Comparison of ENCODE assay signal across 14 cellular contexts in genomic region chr16:84557504-84557903, GRCh38. TPM values are rescaled to one million over a fixed set of nuclear protein-coding genes. Genes with fewer than 3 reads are reported as not detected.
A peak's percentile ranks its signal among the peaks of the same experiment; 100 is the strongest.
DNase-seq lines count a peak whose midpoint lies in the region; ATAC-seq, FAIRE-seq and TF ChIP-seq lines count a peak whose summit lies in the region.
"Had no signal": no experiment of that assay in that cellular context is flagged by ENCODE, and none has a peak within 500 bp of the region (broad histone marks: within the 10 kb centered on the region; RNA-seq: fewer than 3 reads in every experiment).

No MANE protein-coding gene starts in this region.

- H3K27me3 Mint-ChIP-seq in Caco-2 (ENCODE audit: insufficient read depth, unreplicated experiment), result no peaks in the 10 kb centered on the region

- H3K56ac ChIP-seq in H1 (replicated peaks; ENCODE audit: insufficient read length, low read depth, low read length), result no peak overlapping the region

- H2AK5ac ChIP-seq in H1 (ENCODE audit: low read depth, low read length), result no peak overlapping the region

- BruUV-seq in Caco-2 (replicated peaks; lab: Mats Ljungman, UMichigan), result no TSS peak

- H3K9me3 ChIP-seq in Caco-2, result no peaks in the 10 kb centered on the region
- H3K9me3 ChIP-seq in OCI-LY3 (ENCODE audit: insufficient read depth, low read length), result no peaks in the 10 kb centered on the region
- H3K9me3 ChIP-seq in H1 (ENCODE audit: insufficient read depth in 2 of 2, low read depth in 1 of 2, low read length in 1 of 2), result no peaks in the 10 kb centered on the region

- no peak overlapping the region for H2AFZ ChIP-seq in OCI-LY3 (ENCODE audit: low read depth, low read length)
- no peak overlapping the region for H2AFZ ChIP-seq in H1 (ENCODE audit: low read length)

- H3K36me3 ChIP-seq in Caco-2 (ENCODE audit: control insufficient read depth, insufficient read depth, low read length) (no peaks in the 10 kb centered on the region), OCI-LY3 (replicated peaks; ENCODE audit: low read depth, low read length) (peaks cover 12% of the 10 kb centered on the region), H1 (ENCODE audit: control insufficient read depth in 2 of 4, insufficient read depth in 4 of 4, low read length in 3 of 4) (no peaks in the 10 kb centered on the region)

- H3K4me1 ChIP-seq in Caco-2 (peaks cover 68% of the 10 kb centered on the region), OCI-LY3 (ENCODE audit: low read length) (peaks cover 31% of the 10 kb centered on the region), H1 (replicated peaks in 1 of 4; ENCODE audit: control insufficient read depth in 3 of 4, insufficient read depth in 4 of 4, low read length in 3 of 4) (peaks cover 11 to 33% (median 21%) of the 10 kb centered on the region in 4 experiments)

- POLR2A ChIA-PET in Caco-2 (lab: Charles Lee) (interaction anchor here (0.6 kb wide), 1 partner anchor 25 kb away, joined by 4 read pairs; no protein-coding TSS in a partner anchor), H1 (lab: Charles Lee; ENCODE audit: partially characterized antibody) (interaction anchor here (0.9 to 2.4 kb wide), 7 partner anchors 10 to 38 kb away, joined by 3 to 8 read pairs (median 4); no protein-coding TSS in a partner anchor)

- no peak overlapping the region for H4K5ac ChIP-seq in H1 (ENCODE audit: insufficient read length, low read depth, low read length)

- H4K91ac ChIP-seq in H1 (replicated peaks; ENCODE audit: insufficient read length, low read length), result no peak overlapping the region

- no peak for ATAC-seq in HG02981 (IDR thresholded peaks at IDR 0.05; ENCODE audit: unreplicated experiment)

- no peak overlapping the region for H4K8ac ChIP-seq in H1 (ENCODE audit: extremely low read depth, insufficient read depth, low read length)

- no peak overlapping the region for H2BK15ac ChIP-seq in H1 (ENCODE audit: low read length)

- H3K79me2 ChIP-seq in OCI-LY3 (ENCODE audit: low read length) (peaks cover 3% of the 10 kb centered on the region; the same call in 1 of the 2 replicates), H1 (ENCODE audit: control insufficient read depth in 1 of 2, insufficient read depth in 2 of 2, low read length in 2 of 2) (no peaks in the 10 kb centered on the region)

- TF ChIP-seq POLR2A in H1 (IDR thresholded peaks at IDR 0.05; ENCODE audit: control extremely low read depth in 1 of 2, low read depth in 2 of 2, low read length in 2 of 2), result no peak

- peak overlapping the region; percentile 53 for H3K27ac Mint-ChIP-seq in Caco-2 (ENCODE audit: unreplicated experiment)

- peaks cover 37% of the 10 kb centered on the region for H3K36me3 Mint-ChIP-seq in Caco-2 (ENCODE audit: insufficient read depth, unreplicated experiment)

- no peak overlapping the region for H3K4me3 Mint-ChIP-seq in Caco-2 (ENCODE audit: unreplicated experiment)

- no peak overlapping the region for H2BK5ac ChIP-seq in H1 (ENCODE audit: low read depth, low read length)

- H3K9ac ChIP-seq in OCI-LY3 (ENCODE audit: low read length) (no peak overlapping the region), H1 (replicated peaks in 1 of 4; ENCODE audit: extremely low read depth in 1 of 4, low read depth in 3 of 4, low read length in 3 of 4) (no peak overlapping the region)

- intact Hi-C loops in Caco-2 (cut with micrococcal nuclease; ENCODE audit: unreplicated experiment), result no loop called here

- no peak for TF ChIP-seq EP300 in H1 (IDR thresholded peaks at IDR 0.05; ENCODE audit: borderline replicate concordance in 1 of 2, low read depth in 2 of 2, low read length in 2 of 2)

- H3K14ac ChIP-seq in H1 (ENCODE audit: insufficient read length), result no peak overlapping the region

- H3K18ac ChIP-seq in H1 (ENCODE audit: extremely low read depth, low read length), result no peak overlapping the region

- no peaks in the 10 kb centered on the region for H3K23me2 ChIP-seq in H1 (ENCODE audit: low read depth, low read length)

- no peaks in the 10 kb centered on the region for H3K9me3 Mint-ChIP-seq in Caco-2 (ENCODE audit: unreplicated experiment)

- no peak for FAIRE-seq in H1 (lab: Jason Lieb, UNC)

- H3K27ac ChIP-seq in OCI-LY3 (ENCODE audit: low read length), result no peak overlapping the region
- H3K27ac ChIP-seq in H1 (ENCODE audit: low read depth, low read length), result peak overlapping the region; percentile 11; the same call in 1 of the 2 replicates

- H2BK20ac ChIP-seq in H1 (ENCODE audit: low read length), result no peak overlapping the region

- peaks cover 55% of the 10 kb centered on the region for H3K4me1 Mint-ChIP-seq in Caco-2 (ENCODE audit: low read depth, unreplicated experiment)

- H3K4me2 ChIP-seq in OCI-LY3 (ENCODE audit: low read length) (peak overlapping the region; percentile 13; the same call in 1 of the 2 replicates), H1 (ENCODE audit: insufficient read depth in 1 of 2, low read depth in 2 of 2, low read length in 2 of 2) (no peak overlapping the region)

- H3K27me3 ChIP-seq in Caco-2 (replicated peaks; ENCODE audit: control insufficient read depth, insufficient read depth, low read length), result no peaks in the 10 kb centered on the region
- no peaks in the 10 kb centered on the region for H3K27me3 ChIP-seq in OCI-LY3 (ENCODE audit: low read depth, low read length)
- no peaks in the 10 kb centered on the region for H3K27me3 ChIP-seq in H1 (replicated peaks in 1 of 4; ENCODE audit: control insufficient read depth in 3 of 4, extremely low read depth in 1 of 4, insufficient read depth in 3 of 4, low read length in 3 of 4)

- H3K23ac ChIP-seq in H1 (ENCODE audit: insufficient read length), result no peak overlapping the region

- 69% methylated on average over 6 of the region's 6 CpGs; no CpG with 5 or more reads in 1 of the 2 experiments for WGBS in H1 (ENCODE audit: extremely low coverage in 1 of 2, insufficient coverage in 1 of 2, insufficient read length in 1 of 2, insufficient replicate concordance in 2 of 2, low coverage in 1 of 2, low lambda C conversion rate in 2 of 2, missing lambda C conversion rate in 1 of 2), 2 experiments

- 0 out of 2 replicates have a peak overlapping the region, but pooled peaks have one; percentile 40 for H2BK12ac ChIP-seq in H1 (ENCODE audit: low read depth, low read length)

- H2BK120ac ChIP-seq in H1 (replicated peaks; ENCODE audit: low read depth, low read length), result no peak overlapping the region

- H4K20me1 ChIP-seq in OCI-LY3 (ENCODE audit: insufficient read depth, low read length) (no peaks in the 10 kb centered on the region), H1 (replicated peaks in 1 of 2; ENCODE audit: control insufficient read depth in 1 of 2, insufficient read depth in 2 of 2, low read length in 2 of 2) (no peaks in the 10 kb centered on the region)

- DNase-seq in A172 (ENCODE audit: low spot score), result peak; percentile 24
- no peak for DNase-seq in Caco-2
- DNase-seq in H1 (ENCODE audit: low read depth in 1 of 2, low spot score in 2 of 2), result peak in 1 of 2 experiments; percentile 57
- no peak for DNase-seq in activated CD4-positive, alpha-beta T cell treated with anti-CD3 and anti-CD28 coated beads for 1 hour
- no peak for DNase-seq in superior temporal gyrus (ENCODE audit: extremely low spot score)
- DNase-seq in HPDE6-E6E7 (ENCODE audit: extremely low spot score), result no peak
- DNase-seq: DMS153, HCEC 1CT, IMR-90, NCI-H446, NCI-H82, RPMI8226 had no signal

- H3K4ac ChIP-seq in H1 (replicated peaks; ENCODE audit: insufficient read length, low read depth, low read length), result no peak overlapping the region

- no peak for TF ChIP-seq CTCF in Caco-2 (IDR thresholded peaks at IDR 0.05; ENCODE audit: insufficient read depth in 1 of 2, low read depth in 1 of 2, low read length in 1 of 2, severe bottlenecking in 1 of 2, unreplicated experiment in 1 of 2)
- TF ChIP-seq CTCF in OCI-LY3 (IDR thresholded peaks at IDR 0.05; ENCODE audit: low read depth, low read length), result no peak
- TF ChIP-seq CTCF in H1 (IDR thresholded peaks at IDR 0.05; ENCODE audit: control extremely low read depth in 1 of 3, insufficient read depth in 1 of 3, low read depth in 1 of 3, low read length in 3 of 3), result no peak

- H3K4me3 ChIP-seq in Caco-2 (ENCODE audit: low read depth, low read length), result no peak overlapping the region
- H3K4me3 ChIP-seq in OCI-LY3 (ENCODE audit: low read length), result no peak overlapping the region
- no peak overlapping the region for H3K4me3 ChIP-seq in H1 (ENCODE audit: extremely low read depth in 1 of 4, insufficient read depth in 2 of 4, low read depth in 3 of 4, low read length in 4 of 4)

- CTCF ChIA-PET in Caco-2 (lab: Charles Lee) (no interaction called here), H1 (lab: Charles Lee; ENCODE audit: partially characterized antibody) (interaction anchor here (0.6 to 2.5 kb wide), 9 partner anchors 10 to 915 kb away, joined by 3 to 9 read pairs (median 3); no protein-coding TSS in a partner anchor)

- no peak for TF ChIP-seq RAD21 in H1 (IDR thresholded peaks at IDR 0.05 in 1 of 2, conservative IDR thresholded peaks at IDR 0.05 in 1 of 2; ENCODE audit: low read depth in 2 of 2, low read length in 2 of 2)

- H3K79me1 ChIP-seq in H1 (ENCODE audit: low read depth, low read length), result no peaks in the 10 kb centered on the region; the same call in 1 of the 2 replicates

TF ChIP-seq in H1, 55 proteins besides CTCF, POLR2A, EP300 and RAD21 (continues in another document):
- TF ChIP-seq ASH2L (IDR thresholded peaks at IDR 0.05; ENCODE audit: low read length) (no peak), TCF12 (IDR thresholded peaks at IDR 0.05; ENCODE audit: low read depth, low read length) (no peak), SIX5 (IDR thresholded peaks at IDR 0.05; ENCODE audit: low read depth, low read length) (no peak), TAF1 (IDR thresholded peaks at IDR 0.05; ENCODE audit: low read depth, low read length) (no peak), KDM1A (IDR thresholded peaks at IDR 0.05; ENCODE audit: borderline replicate concordance, low read length) (no peak), YY1 (IDR thresholded peaks at IDR 0.05; ENCODE audit: low read depth, low read length) (no peak), MAFK (IDR thresholded peaks at IDR 0.05; ENCODE audit: low read depth, low read length) (no peak)

RNA-seq across cellular contexts. Expression of gene MEAK7, which starts 53.0 kb away (rescaled TPM):
- total RNA-seq in A172 (2014; rRNA removed; shearing (Covaris generic)), result 21.0 and 28.4 TPM in 2 replicates
- total RNA-seq in Caco-2 (2022), result 30.9 and 32.7 TPM in 2 replicates
- 19.0 and 19.6 TPM in 2 replicates for total RNA-seq in H1 (2021; fragmentation: NEBNext Ultra II Directional; extraction: Animal tissue kit (Norgen Biotek cat#: 25700))
- 9.6 and 13.6 TPM in 2 replicates for polyA plus RNA-seq in H1 (2011; rRNA removed)
- 14.1 TPM for polyA plus RNA-seq in H1 (2011; cell fraction: cytosol; rRNA removed)
- 14.5 TPM for polyA plus RNA-seq in H1 (2011; cell fraction: nucleus; rRNA removed)
- 12.3 to 15.0 TPM (median 12.8 TPM) in 4 replicates for polyA plus RNA-seq in H1 (2012, experiment 1 of 2)
- polyA plus RNA-seq in H1 (2012, experiment 2 of 2), result 6.5 TPM
- polyA plus RNA-seq in H1 (2013, experiment 1 of 2), result 6.0 TPM
- 5.3 TPM for polyA plus RNA-seq in H1 (2013, experiment 2 of 2)
- 15.7 and 18.2 TPM in 2 replicates for polyA minus RNA-seq in H1 (2011; rRNA and poly(A)+ RNA removed)
- 18.6 TPM for polyA minus RNA-seq in H1 (2011; cell fraction: cytosol; rRNA and poly(A)+ RNA removed)
- 16.5 TPM for polyA minus RNA-seq in H1 (2011; cell fraction: nucleus; rRNA and poly(A)+ RNA removed)
